ENCODE assay signal across 13 cellular contexts in the genomic region with DNA sequence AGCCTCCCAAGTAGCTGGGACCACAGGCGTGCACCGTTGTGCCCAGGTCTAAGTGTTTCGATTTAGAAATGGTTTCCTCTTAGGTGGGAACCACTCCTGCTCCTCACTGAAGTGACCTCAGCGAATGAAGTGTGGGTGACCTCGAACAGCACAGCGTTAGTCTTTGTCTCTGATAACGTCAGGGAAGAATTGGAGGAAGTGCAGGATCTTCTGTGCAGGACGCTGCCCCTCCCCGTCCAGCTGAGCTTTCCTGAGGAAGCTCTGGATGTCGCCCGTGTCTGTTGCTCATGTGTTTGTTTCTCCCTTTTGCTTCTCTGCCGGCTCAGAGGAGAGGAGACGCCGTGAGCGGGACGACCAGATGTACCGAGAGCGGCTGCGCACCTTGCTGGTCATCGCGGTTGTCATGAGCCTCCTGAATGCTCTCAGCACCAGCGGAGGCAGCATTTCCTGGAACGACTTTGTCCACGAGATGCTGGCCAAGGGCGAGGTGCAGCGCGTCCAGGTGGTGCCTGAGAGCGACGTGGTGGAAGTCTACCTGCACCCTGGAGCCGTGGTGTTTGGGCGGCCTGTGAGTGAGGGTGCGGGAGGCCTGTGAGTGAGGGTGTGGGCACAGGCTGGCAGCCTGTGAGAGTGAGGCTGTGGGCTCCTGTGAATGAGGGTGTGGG. TPM values are rescaled to one million over a fixed set of nuclear protein-coding genes. Genes with fewer than 3 reads are reported as not detected.
"Had no signal": no experiment of that assay in that cellular context is flagged by ENCODE, and none has a peak within 500 bp of the region (broad histone marks: within the 10 kb centered on the region; RNA-seq: fewer than 3 reads in every experiment).

No MANE protein-coding gene starts in this region.

- H3K4me3 ChIP-seq: hepatocyte had no signal

- H3K27ac ChIP-seq: hepatocyte had no signal

- H3K9ac ChIP-seq: SK-N-SH had no signal

- ATAC-seq: esophagus mucosa; stimulated activated naive B cell treated with anti-CD40 and anti-IgM and Interleukin-4, amounts not matched to agents 10 μg/mL and 1 μg/mL and 100 μg/mL, for 72 hours; WTC11 had no signal

- H3K4me2 ChIP-seq: hepatocyte, SK-N-SH had no signal

- H3K27me3 ChIP-seq: hepatocyte, spleen had no signal

- H2AFZ ChIP-seq: hepatocyte had no signal

- DNase-seq: activated CD4-positive, alpha-beta memory T cell treated with anti-CD3 and anti-CD28 coated beads for 36 hours; activated CD4-positive, alpha-beta T cell treated with anti-CD3 and anti-CD28 coated beads for 4 hours; activated naive CD4-positive, alpha-beta T cell treated with Interleukin-2 at 50 U/mL for 16 hours; central memory CD4-positive, alpha-beta T cell; SK-N-SH; spleen; stimulated activated CD4-positive, alpha-beta T cell treated with anti-CD3 and anti-CD28 coated beads, Interleukin-4, amount 100 ng/mL, for 4 hours; stimulated activated naive B cell treated with anti-CD40 and anti-IgM and Interleukin-4, amounts not matched to agents 10 μg/mL and 1 μg/mL and 100 μg/mL, for 72 hours had no signal

- H3K9me3 ChIP-seq: SK-N-SH, spleen had no signal

- FAIRE-seq: colon had no signal

RNA-seq across cellular contexts. Expression of a gene that starts 51.7 kb away (rescaled TPM):
- total RNA-seq: urinary bladder had no signal
